Comparison of ENCODE assay signal across 24 cellular contexts in the genomic region with DNA sequence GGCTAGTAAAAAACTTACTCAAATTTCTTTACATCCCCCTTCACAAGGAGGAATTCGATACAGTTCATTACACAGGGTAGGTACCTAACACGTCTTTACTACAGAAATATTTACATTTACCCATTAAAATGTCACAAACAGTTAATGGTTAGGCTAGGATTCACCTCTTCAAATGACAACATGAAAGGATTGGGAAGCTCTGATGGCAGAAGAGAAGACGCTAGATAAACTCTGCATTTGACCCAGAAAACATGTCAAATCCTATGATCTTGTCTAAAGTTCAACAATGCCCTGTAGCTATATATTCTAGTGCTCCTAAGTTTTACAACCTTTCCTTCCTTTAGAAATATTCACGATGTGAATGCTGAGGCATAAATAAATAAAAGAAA.
DNase-seq lines count a peak whose midpoint lies in the region; ATAC-seq, FAIRE-seq and TF ChIP-seq lines count a peak whose summit lies in the region.
"Had no signal": no experiment of that assay in that cellular context is flagged by ENCODE, and none has a peak within 500 bp of the region (broad histone marks: within the 10 kb centered on the region; RNA-seq: fewer than 3 reads in every experiment).

No MANE protein-coding gene starts in this region.

- peak in 1 of 2 experiments; percentile 22; a peak in 1 of 5 replicates for TF ChIP-seq RAD21 in A549 (conservative IDR thresholded peaks at IDR 0.05 in 1 of 2, IDR thresholded peaks at IDR 0.05 in 1 of 2)

- peak; percentile 97 for FAIRE-seq in A549 (lab: Jason Lieb, UNC)
- FAIRE-seq: GM12891, GM19239, K562 had no signal

- H3K79me2 ChIP-seq in MM.1S (ENCODE audit: low read length) (peaks cover 66% of the 10 kb centered on the region), PC-9 (ENCODE audit: low read depth) (no peaks in the 10 kb centered on the region)

- peak; percentile 76 to 94; a peak in 4 of 5 replicates for TF ChIP-seq EP300 in A549 (IDR thresholded peaks at IDR 0.05)

- peak in 1 of 2 experiments; percentile 92 for DNase-seq in A549 (ENCODE audit: low read depth in 1 of 2, low spot score in 1 of 2)
- DNase-seq in MM.1S = no peak
- no peak for DNase-seq in T-helper 17 cell
- no peak for DNase-seq in memory B cell (ENCODE audit: low spot score in 2 of 2)
- no peak for DNase-seq in PC-9
- no peak for DNase-seq in T-helper 2 cell treated with Interferon-gamma antibody and Interleukin-4, amounts not matched to agents 5 μg/mL and 100 μg/mL, for 36 hours (ENCODE audit: low spot score)
- no peak for DNase-seq in coronary artery (ENCODE audit: low spot score)
- no peak for DNase-seq in aorta
- DNase-seq: 8988T; COR-L47; GM23248; NCI-H1092; NCI-H1694 treated with DMSO at 0.1 percent for 48 hours; NCI-H345; NCI-H526 treated with DMSO at 0.1 percent for 48 hours; NK-92 treated with Interleukin-12 subunit alpha and Interleukin-12 subunit beta, amount 100 ng/mL, for 24 hours; SHP77 had no signal

- peaks cover 95% of the 10 kb centered on the region for H3K4me1 ChIP-seq in A549
- peaks cover 19% of the 10 kb centered on the region for H3K4me1 ChIP-seq in MM.1S (ENCODE audit: low read length)
- H3K4me1 ChIP-seq in PC-9 (replicated peaks; ENCODE audit: insufficient read depth) = no peaks in the 10 kb centered on the region
- no peaks in the 10 kb centered on the region for H3K4me1 ChIP-seq in aorta (ENCODE audit: control insufficient read depth in 1 of 2, insufficient read depth in 2 of 2, low read length in 2 of 2)

- H3K27me3 ChIP-seq in MM.1S (replicated peaks; ENCODE audit: insufficient read depth, low read length) (no peaks in the 10 kb centered on the region), PC-9 (ENCODE audit: insufficient read depth, low read depth) (no peaks in the 10 kb centered on the region), aorta (ENCODE audit: control insufficient read depth in 1 of 2, insufficient read depth in 2 of 2, low read length in 1 of 2) (no peaks in the 10 kb centered on the region)

- H4K20me1 ChIP-seq in MM.1S (ENCODE audit: insufficient read depth, low read length) = no peaks in the 10 kb centered on the region
- no peaks in the 10 kb centered on the region for H4K20me1 ChIP-seq in PC-9 (ENCODE audit: insufficient read depth)

- H3K9ac ChIP-seq in MM.1S (ENCODE audit: low read length) = no peak overlapping the region
- H3K9ac ChIP-seq: GM23248 had no signal

- POLR2A ChIA-PET in A549 (lab: Yijun Ruan, JAX) = interaction anchor here (0.6 to 1.2 kb wide), 2 partner anchors 10 to 64 kb away, joined by 4 to 5 read pairs; partner anchors contain the start of gene DENND5B
- POLR2A ChIA-PET in PC-9 (lab: Charles Lee; ENCODE audit: unreplicated experiment) = no interaction called here

- TF ChIP-seq CTCF in A549 (IDR thresholded peaks at IDR 0.05) = no peak
- no peak for TF ChIP-seq CTCF in MM.1S (IDR thresholded peaks at IDR 0.05; ENCODE audit: low read length)
- no peak for TF ChIP-seq CTCF in PC-9 (conservative IDR thresholded peaks at IDR 0.05)
- no peak for TF ChIP-seq CTCF in coronary artery (IDR thresholded peaks at IDR 0.05)

- H2AFZ ChIP-seq in MM.1S (ENCODE audit: low read length) (no peak overlapping the region), PC-9 (no peak overlapping the region)
- H2AFZ ChIP-seq: GM23248 had no signal

- no TSS peak for BruUV-seq in PC-9 (replicated peaks; lab: Mats Ljungman, UMichigan)

- H3K4me2 ChIP-seq in A549 (peak overlapping the region; percentile 64), MM.1S (ENCODE audit: low read depth, low read length) (peak overlapping the region; percentile 51; the same call in 1 of the 2 replicates), PC-9 (no peak overlapping the region)

- no peak overlapping the region for H3K27ac Mint-ChIP-seq in T-helper 17 cell
- no peak overlapping the region for H3K27ac Mint-ChIP-seq in memory B cell
- H3K27ac Mint-ChIP-seq in T-helper 2 cell treated with Interferon-gamma antibody and Interleukin-4, amounts not matched to agents 5 μg/mL and 100 μg/mL, for 36 hours = no peak overlapping the region
- H3K27ac Mint-ChIP-seq: CD14-positive monocyte had no signal

- H3K9me3 ChIP-seq in A549 (no peaks in the 10 kb centered on the region), MM.1S (replicated peaks; ENCODE audit: insufficient read depth, low read length) (no peaks in the 10 kb centered on the region), T-helper 17 cell (ENCODE audit: control insufficient read depth, low read length, poor library complexity, severe bottlenecking) (no peaks in the 10 kb centered on the region), PC-9 (ENCODE audit: insufficient read depth, low read depth) (no peaks in the 10 kb centered on the region), aorta (ENCODE audit: control insufficient read depth, low read length) (no peaks in the 10 kb centered on the region)

- H3K9me2 ChIP-seq in MM.1S (replicated peaks; ENCODE audit: insufficient read depth, low read length) (no peaks in the 10 kb centered on the region), PC-9 (ENCODE audit: insufficient read depth) (no peaks in the 10 kb centered on the region)

- peaks cover 5% of the 10 kb centered on the region for H3K36me3 Mint-ChIP-seq in T-helper 17 cell (ENCODE audit: low read depth)
- H3K36me3 Mint-ChIP-seq in memory B cell = peaks cover 11% of the 10 kb centered on the region
- H3K36me3 Mint-ChIP-seq in T-helper 2 cell treated with Interferon-gamma antibody and Interleukin-4, amounts not matched to agents 5 μg/mL and 100 μg/mL, for 36 hours (ENCODE audit: low read depth) = no peaks in the 10 kb centered on the region
- H3K36me3 Mint-ChIP-seq: CD14-positive monocyte had no signal

- H3K27ac ChIP-seq in A549 = peak overlapping the region; percentile 86 to 94
- no peak overlapping the region for H3K27ac ChIP-seq in MM.1S (ENCODE audit: low read length)
- H3K27ac ChIP-seq in PC-9 = no peak overlapping the region
- H3K27ac ChIP-seq in coronary artery = no peak overlapping the region
- H3K27ac ChIP-seq in aorta (ENCODE audit: low read depth in 1 of 2, low read length in 2 of 2) = no peak overlapping the region
- H3K27ac ChIP-seq: GM23248, HL-60 had no signal

- whole genome bisulfite sequencing in A549 (ENCODE audit: missing lambda C conversion rate) = 3% methylated on average over 4 of the region's 4 CpGs
- WGBS in aorta, 2 donors = 58 to 63% methylated on average over 4 of the region's 4 CpGs

- H3K4me3 ChIP-seq in A549 (peak overlapping the region; percentile 4; the same call in 1 of the 3 replicates), MM.1S (ENCODE audit: low read length) (no peak overlapping the region), PC-9 (no peak overlapping the region), coronary artery (no peak overlapping the region), aorta (ENCODE audit: low read length in 2 of 2) (no peak overlapping the region)
- H3K4me3 ChIP-seq: GM23248, K562 had no signal

- intact Hi-C loops in PC-9 (cut with micrococcal nuclease; ENCODE audit: unreplicated experiment) = no loop called here
- intact Hi-C loops in aorta (cut with DNase I) = no loop called here

- ATAC-seq in A549 (peak; percentile 70 to 76; a peak in 5 of 6 replicates), T-helper 17 cell (no peak), memory B cell (ENCODE audit: low read depth) (peak; percentile 10), aorta (ENCODE audit: low FRiP score) (no peak)
- ATAC-seq: HCT116, K562, Panc1 had no signal

- CTCF ChIA-PET in A549 (lab: Yijun Ruan, JAX) (interaction anchor here (0.9 to 1.0 kb wide), 3 partner anchors 18 to 59 kb away, joined by 3 to 4 read pairs (median 4); no protein-coding TSS in a partner anchor), PC-9 (lab: Charles Lee) (no interaction called here)

- no peaks in the 10 kb centered on the region for H3K36me3 ChIP-seq in MM.1S (replicated peaks; ENCODE audit: insufficient read depth, low read length)
- H3K36me3 ChIP-seq in PC-9 (ENCODE audit: low read depth) = no peaks in the 10 kb centered on the region
- no peaks in the 10 kb centered on the region for H3K36me3 ChIP-seq in aorta (ENCODE audit: control insufficient read depth in 1 of 2, insufficient read depth in 2 of 2, low read length in 1 of 2)

- H3F3A ChIP-seq in MM.1S (ENCODE audit: insufficient read depth, low read length) (no peaks in the 10 kb centered on the region), PC-9 (ENCODE audit: insufficient read depth, low read depth) (no peaks in the 10 kb centered on the region)

- TF ChIP-seq POLR2A in A549 (IDR thresholded peaks at IDR 0.05; ENCODE audit: low read length) = no peak

- no peaks in the 10 kb centered on the region for H3K9me3 Mint-ChIP-seq in memory B cell
- no peaks in the 10 kb centered on the region for H3K9me3 Mint-ChIP-seq in T-helper 2 cell treated with Interferon-gamma antibody and Interleukin-4, amounts not matched to agents 5 μg/mL and 100 μg/mL, for 36 hours

- peaks cover 47% of the 10 kb centered on the region for H3K27me3 Mint-ChIP-seq in T-helper 17 cell
- no peaks in the 10 kb centered on the region for H3K27me3 Mint-ChIP-seq in memory B cell
- no peaks in the 10 kb centered on the region for H3K27me3 Mint-ChIP-seq in T-helper 2 cell treated with Interferon-gamma antibody and Interleukin-4, amounts not matched to agents 5 μg/mL and 100 μg/mL, for 36 hours (ENCODE audit: low read depth)

- peaks cover 3% of the 10 kb centered on the region for H3K4me1 Mint-ChIP-seq in T-helper 17 cell
- peaks cover 34% of the 10 kb centered on the region for H3K4me1 Mint-ChIP-seq in memory B cell
- H3K4me1 Mint-ChIP-seq in T-helper 2 cell treated with Interferon-gamma antibody and Interleukin-4, amounts not matched to agents 5 μg/mL and 100 μg/mL, for 36 hours (ENCODE audit: low read depth) = no peaks in the 10 kb centered on the region

- peak overlapping the region; percentile 22 for H3K4me3 Mint-ChIP-seq in T-helper 17 cell
- H3K4me3 Mint-ChIP-seq in memory B cell = no peak overlapping the region
- no peak overlapping the region for H3K4me3 Mint-ChIP-seq in T-helper 2 cell treated with Interferon-gamma antibody and Interleukin-4, amounts not matched to agents 5 μg/mL and 100 μg/mL, for 36 hours
- H3K4me3 Mint-ChIP-seq: CD14-positive monocyte had no signal

TF ChIP-seq in A549, 52 proteins besides CTCF, POLR2A, EP300 and RAD21 (continues in another document):
- TF ChIP-seq MAX (IDR thresholded peaks at IDR 0.05) (0 out of 2 replicates have a peak, but pooled peaks have one; percentile 20), NR3C1 (IDR thresholded peaks at IDR 0.05) (no peak), JUN (IDR thresholded peaks at IDR 0.05) (peak; percentile 89 to 91)
- TF ChIP-seq, protein P1, sequence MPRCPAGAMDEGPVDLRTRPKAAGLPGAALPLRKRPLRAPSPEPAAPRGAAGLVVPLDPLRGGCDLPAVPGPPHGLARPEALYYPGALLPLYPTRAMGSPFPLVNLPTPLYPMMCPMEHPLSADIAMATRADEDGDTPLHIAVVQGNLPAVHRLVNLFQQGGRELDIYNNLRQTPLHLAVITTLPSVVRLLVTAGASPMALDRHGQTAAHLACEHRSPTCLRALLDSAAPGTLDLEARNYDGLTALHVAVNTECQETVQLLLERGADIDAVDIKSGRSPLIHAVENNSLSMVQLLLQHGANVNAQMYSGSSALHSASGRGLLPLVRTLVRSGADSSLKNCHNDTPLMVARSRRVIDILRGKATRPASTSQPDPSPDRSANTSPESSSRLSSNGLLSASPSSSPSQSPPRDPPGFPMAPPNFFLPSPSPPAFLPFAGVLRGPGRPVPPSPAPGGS (IDR thresholded peaks at IDR 0.05) = peak; percentile 75; the same call in 1 of the 3 replicates

Comparison
In these comparisons a context has a peak if more than half of its experiments do, and no peak if none do; other contexts are left out.
1. ATAC-seq: peak in A549 (2 of 2) and memory B cell (single experiment); none in T-helper 17 cell (single experiment) and aorta (single experiment).
2. H3K27ac ChIP-seq: peak in A549 (2 of 2); none in MM.1S (single experiment), PC-9 (single experiment), coronary artery (0 of 2) and aorta (0 of 2).